29 cellular contexts compared by ENCODE assay signal in the genomic region with DNA sequence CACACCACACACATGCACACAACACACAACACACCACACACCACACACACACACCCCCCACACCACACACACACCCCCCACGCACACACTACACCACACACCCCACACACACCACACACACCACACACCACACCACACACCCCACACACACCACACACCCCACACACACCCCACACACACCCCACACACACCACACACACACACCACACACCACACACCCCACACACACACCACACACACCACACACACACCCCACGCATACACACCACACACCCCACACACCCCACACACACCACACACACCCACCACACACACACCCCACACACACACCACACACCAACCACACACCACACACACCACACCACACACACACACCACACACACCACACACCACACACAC. TPM values are rescaled to one million over a fixed set of nuclear protein-coding genes. Genes with fewer than 3 reads are reported as not detected.
"Had no signal": no experiment of that assay in that cellular context is flagged by ENCODE, and none has a peak within 500 bp of the region (broad histone marks: within the 10 kb centered on the region; RNA-seq: fewer than 3 reads in every experiment).

No MANE protein-coding gene starts in this region.

- H2AFZ ChIP-seq: neural progenitor cell had no signal

- H3K27me3 ChIP-seq: brain microvascular endothelial cell, gastrocnemius medialis, neural progenitor cell, sigmoid colon, upper lobe of left lung had no signal

- ATAC-seq: activated CD8-positive, alpha-beta T cell treated with anti-CD3 and anti-CD28 coated beads, Interleukin-2, amount 10 ng/mL, durations not matched to agents 7 days and 5 days; activated naive CD4-positive, alpha-beta T cell treated with anti-CD3 and anti-CD28 coated beads, Interleukin-2, amount 50 U/mL, for 72 hours; esophagus mucosa; gastrocnemius medialis; naive thymus-derived CD8-positive, alpha-beta T cell; stimulated activated naive B cell treated with anti-CD40 and anti-IgM and Interleukin-4, amounts not matched to agents 10 μg/mL and 1 μg/mL and 100 μg/mL, for 72 hours had no signal

- H3K36me3 ChIP-seq: brain microvascular endothelial cell, gastrocnemius medialis, left ventricle myocardium inferior, neural progenitor cell, sigmoid colon, thoracic aorta, upper lobe of left lung had no signal

- H3K4me1 ChIP-seq: gastrocnemius medialis, left ventricle myocardium inferior, neural progenitor cell, sigmoid colon had no signal

- H3K4me3 ChIP-seq: gastrocnemius medialis, left ventricle myocardium inferior, neural progenitor cell, sigmoid colon, smooth muscle cell, thoracic aorta, upper lobe of left lung had no signal

- H3K9me3 Mint-ChIP-seq: T-helper 2 cell treated with Interferon-gamma antibody and Interleukin-4, amounts not matched to agents 5 μg/mL and 100 μg/mL, for 36 hours had no signal

- H3K4me2 ChIP-seq: neural progenitor cell, smooth muscle cell had no signal

- H3K9me3 ChIP-seq: gastrocnemius medialis, sigmoid colon, thoracic aorta, upper lobe of left lung had no signal

- DNase-seq: activated CD4-positive, alpha-beta T cell treated with anti-CD3 and anti-CD28 coated beads for 1 hour; activated CD4-positive, alpha-beta T cell treated with anti-CD3 and anti-CD28 coated beads, Interleukin-2, amount 50 U/mL, for 1 hour; activated CD8-positive, alpha-beta T cell treated with anti-CD3 and anti-CD28 coated beads, Interleukin-2, amount 10 ng/mL, durations not matched to agents 7 days and 5 days; activated gamma-delta T cell treated with Interleukin-2 at 50 U/mL for 16 hours; aorta; brain microvascular endothelial cell; central memory CD4-positive, alpha-beta T cell; dermis blood vessel endothelial cell; effector CD8-positive, alpha-beta T cell; gastrocnemius medialis; hippocampal formation; left ventricle myocardium inferior; mammary epithelial cell; naive thymus-derived CD8-positive, alpha-beta T cell; sigmoid colon; stimulated activated CD4-positive, alpha-beta T cell treated with anti-CD3 and anti-CD28 coated beads, Interleukin-15, amount 100 ng/mL, for 24 hours; stimulated activated naive B cell treated with anti-CD40 and anti-IgM and Interleukin-4, amounts not matched to agents 10 μg/mL and 1 μg/mL and 100 μg/mL, for 72 hours; upper lobe of left lung had no signal

- H3K36me3 Mint-ChIP-seq: activated naive CD4-positive, alpha-beta T cell treated with anti-CD3 and anti-CD28 coated beads, Interleukin-2, amount 50 U/mL, for 72 hours; mesothelial cell of epicardium; naive thymus-derived CD8-positive, alpha-beta T cell; neural progenitor cell; stimulated activated naive B cell treated with anti-CD40 and anti-IgM and Interleukin-4, amounts not matched to agents 10 μg/mL and 1 μg/mL and 100 μg/mL, for 72 hours had no signal

- H3K27ac Mint-ChIP-seq: activated CD8-positive, alpha-beta T cell treated with anti-CD3 and anti-CD28 coated beads, Interleukin-2, amount 10 ng/mL, durations not matched to agents 7 days and 5 days; activated naive CD4-positive, alpha-beta T cell treated with anti-CD3 and anti-CD28 coated beads, Interleukin-2, amount 50 U/mL, for 72 hours; mesothelial cell of epicardium; naive thymus-derived CD8-positive, alpha-beta T cell; neural progenitor cell; stimulated activated naive B cell treated with anti-CD40 and anti-IgM and Interleukin-4, amounts not matched to agents 10 μg/mL and 1 μg/mL and 100 μg/mL, for 72 hours; T-helper 2 cell treated with Interferon-gamma antibody and Interleukin-4, amounts not matched to agents 5 μg/mL and 100 μg/mL, for 36 hours had no signal

- H3K9ac ChIP-seq: neural progenitor cell had no signal

- H3K27ac ChIP-seq: brain microvascular endothelial cell, gastrocnemius medialis, left ventricle myocardium inferior, neural progenitor cell, sigmoid colon, thoracic aorta, upper lobe of left lung, VCaP had no signal

- H3K4me1 Mint-ChIP-seq: mesothelial cell of epicardium; naive thymus-derived CD8-positive, alpha-beta T cell; neural progenitor cell; stimulated activated naive B cell treated with anti-CD40 and anti-IgM and Interleukin-4, amounts not matched to agents 10 μg/mL and 1 μg/mL and 100 μg/mL, for 72 hours had no signal

- H3K4me3 Mint-ChIP-seq: activated CD8-positive, alpha-beta T cell treated with anti-CD3 and anti-CD28 coated beads, Interleukin-2, amount 10 ng/mL, durations not matched to agents 7 days and 5 days; mesothelial cell of epicardium; naive thymus-derived CD8-positive, alpha-beta T cell; neural progenitor cell; stimulated activated naive B cell treated with anti-CD40 and anti-IgM and Interleukin-4, amounts not matched to agents 10 μg/mL and 1 μg/mL and 100 μg/mL, for 72 hours; T-helper 2 cell treated with Interferon-gamma antibody and Interleukin-4, amounts not matched to agents 5 μg/mL and 100 μg/mL, for 36 hours had no signal

RNA-seq across cellular contexts. Expression of a gene that starts 16.4 kb away (rescaled TPM):
- total RNA-seq: activated CD8-positive, alpha-beta T cell treated with anti-CD3 and anti-CD28 coated beads, Interleukin-2, amount 10 ng/mL, durations not matched to agents 7 days and 5 days; activated naive CD4-positive, alpha-beta T cell treated with anti-CD3 and anti-CD28 coated beads, Interleukin-2, amount 50 U/mL, for 72 hours; aorta; dermis blood vessel endothelial cell; esophagus mucosa; gastrocnemius medialis; left ventricle myocardium inferior; mammary epithelial cell; mesothelial cell of epicardium; naive thymus-derived CD8-positive, alpha-beta T cell; osteoblast; posterior vena cava; renal cortical epithelial cell; smooth muscle cell; thoracic aorta had no signal
- polyA plus RNA-seq: mammary epithelial cell; naive thymus-derived CD8-positive, alpha-beta T cell; smooth muscle cell had no signal

RNA-seq across cellular contexts. Expression of a gene that starts 23.4 kb away (rescaled TPM):
- total RNA-seq: activated CD8-positive, alpha-beta T cell treated with anti-CD3 and anti-CD28 coated beads, Interleukin-2, amount 10 ng/mL, durations not matched to agents 7 days and 5 days; activated naive CD4-positive, alpha-beta T cell treated with anti-CD3 and anti-CD28 coated beads, Interleukin-2, amount 50 U/mL, for 72 hours; aorta; naive thymus-derived CD8-positive, alpha-beta T cell; osteoblast; posterior vena cava; sigmoid colon; smooth muscle cell; thoracic aorta had no signal
- polyA plus RNA-seq: naive thymus-derived CD8-positive, alpha-beta T cell; smooth muscle cell had no signal
